Comparison of ENCODE assay signal across 20 cellular contexts in the genomic region with DNA sequence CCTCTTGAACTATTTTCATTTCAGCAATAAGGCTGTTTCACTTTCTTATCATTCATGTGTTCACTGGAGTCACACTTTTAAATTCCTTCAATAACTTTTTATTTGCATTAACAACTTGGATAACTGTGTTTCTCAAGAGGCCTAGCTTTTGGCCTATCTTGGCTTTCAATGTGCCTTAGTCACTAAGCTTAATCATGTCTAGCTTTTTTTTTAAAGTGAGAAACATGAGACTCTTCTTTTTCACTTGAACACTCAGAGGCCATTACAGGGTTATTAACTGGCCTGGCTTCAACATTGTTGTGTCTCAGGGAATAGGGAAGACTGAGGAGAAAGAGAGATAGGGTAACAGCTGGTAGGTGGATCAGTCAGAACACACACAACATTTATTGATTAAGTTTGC.
DNase-seq lines count a peak whose midpoint lies in the region; FAIRE-seq and TF ChIP-seq lines count a peak whose summit lies in the region.
"Had no signal": no experiment of that assay in that cellular context is flagged by ENCODE, and none has a peak within 500 bp of the region (broad histone marks: within the 10 kb centered on the region; RNA-seq: fewer than 3 reads in every experiment).

No MANE protein-coding gene starts in this region.

- no peak for TF ChIP-seq CTCF in bronchial epithelial cell (IDR thresholded peaks at IDR 0.05; ENCODE audit: insufficient read depth, low read length, severe bottlenecking)

- intact Hi-C loops in activated naive CD4-positive, alpha-beta T cell treated with anti-CD3 and anti-CD28 coated beads for 36 hours (cut with micrococcal nuclease): no loop called here

- H3K4me3 ChIP-seq in bronchial epithelial cell (ENCODE audit: low read depth, low read length): no peak overlapping the region
- H3K4me3 ChIP-seq: SJCRH30 had no signal

- H3K36me3 Mint-ChIP-seq in activated naive CD4-positive, alpha-beta T cell treated with anti-CD3 and anti-CD28 coated beads for 36 hours (ENCODE audit: low read depth): no peaks in the 10 kb centered on the region
- no peaks in the 10 kb centered on the region for H3K36me3 Mint-ChIP-seq in activated naive CD8-positive, alpha-beta T cell treated with anti-CD3 and anti-CD28 coated beads for 36 hours
- H3K36me3 Mint-ChIP-seq: CD4-positive, alpha-beta memory T cell had no signal

- DNase-seq in NCI-H2171 treated with DMSO at 0.1 percent for 48 hours (lab: John Stamatoyannopoulos, UW) (peak; percentile 37), NCI-H2171 (lab: John Stamatoyannopoulos, UW) (no peak), bronchial epithelial cell (ENCODE audit: low read depth) (peak; percentile 64), iris pigment epithelial cell (ENCODE audit: low read depth) (peak; percentile 1), GM19240 (ENCODE audit: insufficient read length, low spot score) (no peak), DMS114 treated with DMSO at 0.1 percent for 48 hours (lab: John Stamatoyannopoulos, UW; ENCODE audit: unreplicated experiment) (no peak)
- DNase-seq in activated naive CD4-positive, alpha-beta T cell treated with anti-CD3 and anti-CD28 coated beads for 36 hours: no peak
- no peak for DNase-seq in activated naive CD8-positive, alpha-beta T cell treated with anti-CD3 and anti-CD28 coated beads for 36 hours
- DNase-seq: 8988T; Calu3; CD4-positive, alpha-beta memory T cell; HFFc6; KBM-7; NCI-H1436; NCI-H2029; NCI-H446 treated with DMSO at 0.1 percent for 48 hours; NCI-H748 treated with DMSO at 0.1 percent for 48 hours; SJCRH30 had no signal

- no peak overlapping the region for H3K27ac Mint-ChIP-seq in activated naive CD4-positive, alpha-beta T cell treated with anti-CD3 and anti-CD28 coated beads for 36 hours
- no peak overlapping the region for H3K27ac Mint-ChIP-seq in activated naive CD8-positive, alpha-beta T cell treated with anti-CD3 and anti-CD28 coated beads for 36 hours
- H3K27ac Mint-ChIP-seq: CD4-positive, alpha-beta memory T cell; HFFc6 had no signal

- H3K27me3 Mint-ChIP-seq in activated naive CD4-positive, alpha-beta T cell treated with anti-CD3 and anti-CD28 coated beads for 36 hours (ENCODE audit: low read depth): no peaks in the 10 kb centered on the region
- H3K27me3 Mint-ChIP-seq in activated naive CD8-positive, alpha-beta T cell treated with anti-CD3 and anti-CD28 coated beads for 36 hours: no peaks in the 10 kb centered on the region
- H3K27me3 Mint-ChIP-seq: CD4-positive, alpha-beta memory T cell had no signal

- CTCF ChIA-PET in activated naive CD4-positive, alpha-beta T cell treated with anti-CD3 and anti-CD28 coated beads for 36 hours (lab: Charles Lee): interaction anchor here (0.8 kb wide), 1 partner anchor 47 kb away, joined by 3 read pairs; no protein-coding TSS in a partner anchor

- H3K4me1 Mint-ChIP-seq in activated naive CD4-positive, alpha-beta T cell treated with anti-CD3 and anti-CD28 coated beads for 36 hours (ENCODE audit: low read depth): no peaks in the 10 kb centered on the region
- no peaks in the 10 kb centered on the region for H3K4me1 Mint-ChIP-seq in activated naive CD8-positive, alpha-beta T cell treated with anti-CD3 and anti-CD28 coated beads for 36 hours
- H3K4me1 Mint-ChIP-seq: CD4-positive, alpha-beta memory T cell had no signal

- no peak overlapping the region for H3K4me3 Mint-ChIP-seq in activated naive CD4-positive, alpha-beta T cell treated with anti-CD3 and anti-CD28 coated beads for 36 hours
- no peak overlapping the region for H3K4me3 Mint-ChIP-seq in activated naive CD8-positive, alpha-beta T cell treated with anti-CD3 and anti-CD28 coated beads for 36 hours
- H3K4me3 Mint-ChIP-seq: CD4-positive, alpha-beta memory T cell; HFFc6 had no signal

- no peaks in the 10 kb centered on the region for H3K9me3 Mint-ChIP-seq in activated naive CD4-positive, alpha-beta T cell treated with anti-CD3 and anti-CD28 coated beads for 36 hours
- H3K9me3 Mint-ChIP-seq in activated naive CD8-positive, alpha-beta T cell treated with anti-CD3 and anti-CD28 coated beads for 36 hours: no peaks in the 10 kb centered on the region

- H3K36me3 ChIP-seq in bronchial epithelial cell (ENCODE audit: control insufficient read depth, insufficient read depth, low read length): no peaks in the 10 kb centered on the region
- H3K36me3 ChIP-seq: SJCRH30 had no signal

- H3K27me3 ChIP-seq in bronchial epithelial cell (ENCODE audit: control insufficient read depth, insufficient read depth, low read length): no peaks in the 10 kb centered on the region
- H3K27me3 ChIP-seq: SJCRH30 had no signal

- FAIRE-seq in bronchial epithelial cell (lab: Jason Lieb, UNC): no peak
- FAIRE-seq: GM19239, H54 had no signal

Comparison
In these comparisons a context has a peak if more than half of its experiments do, and no peak if none do; other contexts are left out.
1. DNase-seq: peak in NCI-H2171 treated with DMSO at 0.1 percent for 48 hours (single experiment), bronchial epithelial cell (single experiment) and iris pigment epithelial cell (single experiment); none in NCI-H2171 (single experiment), activated naive CD4-positive, alpha-beta T cell treated with anti-CD3 and anti-CD28 coated beads for 36 hours (single experiment), GM19240 (single experiment), activated naive CD8-positive, alpha-beta T cell treated with anti-CD3 and anti-CD28 coated beads for 36 hours (single experiment) and DMS114 treated with DMSO at 0.1 percent for 48 hours (single experiment).